8 cellular contexts compared by ENCODE assay signal in the genomic region with DNA sequence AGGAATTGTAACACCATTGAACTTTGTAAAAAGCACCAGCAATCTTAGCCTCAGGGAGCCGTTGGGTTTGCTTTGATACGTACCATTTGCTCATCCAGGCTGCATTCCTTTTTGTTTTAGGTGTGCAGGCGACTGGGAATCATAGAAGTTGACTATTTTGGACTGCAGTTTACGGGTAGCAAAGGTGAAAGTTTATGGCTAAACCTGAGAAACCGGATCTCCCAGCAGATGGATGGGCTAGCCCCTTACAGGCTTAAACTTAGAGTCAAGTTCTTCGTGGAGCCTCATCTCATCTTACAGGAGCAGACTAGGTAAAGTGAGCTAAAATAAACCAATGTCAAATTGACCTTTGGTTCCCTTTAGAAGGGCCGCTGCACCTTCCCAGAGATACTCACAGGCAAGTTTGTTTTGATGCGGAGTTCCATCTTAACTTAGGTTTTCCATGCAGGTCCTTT. TPM values are rescaled to one million over a fixed set of nuclear protein-coding genes. Genes with fewer than 3 reads are reported as not detected.
DNase-seq lines count a peak whose midpoint lies in the region; ATAC-seq and TF ChIP-seq lines count a peak whose summit lies in the region.

No MANE protein-coding gene starts in this region.

- peaks cover 7% of the 10 kb centered on the region for H3K27me3 Mint-ChIP-seq in activated T-cell treated with anti-CD3 and anti-CD28 coated beads, Interleukin-2, amount 50 U/mL, for 24 hours
- peaks cover 2 to 3% of the 10 kb centered on the region in 2 donors for H3K27me3 Mint-ChIP-seq in T-cell

- no peaks in the 10 kb centered on the region for H3K9me3 Mint-ChIP-seq in activated T-cell treated with anti-CD3 and anti-CD28 coated beads, Interleukin-2, amount 50 U/mL, for 24 hours
- H3K9me3 Mint-ChIP-seq in T-cell: no peaks in the 10 kb centered on the region

- H3K36me3 Mint-ChIP-seq in activated T-cell treated with anti-CD3 and anti-CD28 coated beads, Interleukin-2, amount 50 U/mL, for 24 hours (ENCODE audit: low read depth): peaks cover 56% of the 10 kb centered on the region
- H3K36me3 Mint-ChIP-seq in T-cell: peaks cover 14% of the 10 kb centered on the region

- no peak for ATAC-seq in T-cell (replicated peaks in 1 of 4)

- H3K4me3 ChIP-seq in fibroblast of the aortic adventitia (ENCODE audit: low read depth, low read length) (peak overlapping the region; percentile 74), retinal pigment epithelial cell (ENCODE audit: low read length) (peak overlapping the region; percentile 81)

- H3K4me3 Mint-ChIP-seq in activated T-cell treated with anti-CD3 and anti-CD28 coated beads, Interleukin-2, amount 50 U/mL, for 24 hours: peak overlapping the region; percentile 97
- H3K4me3 Mint-ChIP-seq in T-cell: peak overlapping the region; percentile 91 to 94 (median 93)

- DNase-seq in activated T-cell treated with anti-CD3 and anti-CD28 coated beads, Interleukin-2, amount 50 U/mL, for 24 hours: no peak
- DNase-seq in activated T-cell treated with anti-CD3 and anti-CD28 coated beads, Interleukin-2, amount 50 U/mL, for 1 hour: no peak
- peak in 2 of 34 experiments; percentile 14 to 20 for DNase-seq in T-cell
- DNase-seq in fibroblast of the aortic adventitia (ENCODE audit: low read depth): no peak
- DNase-seq in retinal pigment epithelial cell (ENCODE audit: low read depth): no peak
- no peak for DNase-seq in activated CD4-positive, CD25-positive, alpha-beta regulatory T cell treated with anti-CD3 and anti-CD28 coated beads, Interleukin-2, amount 50 U/mL, for 72 hours
- DNase-seq in posterior vena cava (ENCODE audit: low spot score): no peak
- DNase-seq in COR-L47 (lab: John Stamatoyannopoulos, UW): no peak

- TF ChIP-seq CTCF in fibroblast of the aortic adventitia (IDR thresholded peaks at IDR 0.05; ENCODE audit: insufficient read depth, low read length) (no peak), retinal pigment epithelial cell (conservative IDR thresholded peaks at IDR 0.05; ENCODE audit: low read depth, low read length) (no peak)

- POLR2A ChIA-PET in T-cell (lab: Charles Lee): interaction anchor here in 1 of 2 donors (0.5 to 3.8 kb wide), 7 partner anchors 17 to 881 kb away, joined by 3 to 25 read pairs (median 7); no protein-coding TSS in a partner anchor

- peaks cover 56% of the 10 kb centered on the region for H3K4me1 Mint-ChIP-seq in activated T-cell treated with anti-CD3 and anti-CD28 coated beads, Interleukin-2, amount 50 U/mL, for 24 hours (ENCODE audit: low read depth)
- peaks cover 46 to 62% (median 52%) of the 10 kb centered on the region in 3 donors for H3K4me1 Mint-ChIP-seq in T-cell

- CTCF ChIA-PET in T-cell (lab: Charles Lee): interaction anchor here (0.7 to 4.7 kb wide), 6 partner anchors 14 to 439 kb away, joined by 3 to 22 read pairs (median 6); no protein-coding TSS in a partner anchor

- peak overlapping the region; percentile 93 for H3K27ac Mint-ChIP-seq in activated T-cell treated with anti-CD3 and anti-CD28 coated beads, Interleukin-2, amount 50 U/mL, for 24 hours
- peak overlapping the region; percentile 83 to 88 for H3K27ac Mint-ChIP-seq in T-cell

- intact Hi-C loops in posterior vena cava (cut with DNase I): loop anchor here in 1 of 2 donors (5.0 to 10.0 kb wide), 2 partner anchors 54 to 438 kb away; no protein-coding TSS in a partner anchor

RNA-seq across cellular contexts. Expression of gene MYLIP, which starts 1.6 kb away (rescaled TPM):
- 100 to 1,000 TPM in 2 of 5 donors, 10 to 100 TPM in 3; 18.4 to 210 (median 19.9) TPM for total RNA-seq in T-cell
- total RNA-seq in fibroblast of the aortic adventitia (ENCODE audit: low replicate concordance): 12.2 and 36.1 TPM in 2 replicates
- total RNA-seq in posterior vena cava: 10 to 100 TPM; 20.1 to 28.8 TPM
